In the genomic region with DNA sequence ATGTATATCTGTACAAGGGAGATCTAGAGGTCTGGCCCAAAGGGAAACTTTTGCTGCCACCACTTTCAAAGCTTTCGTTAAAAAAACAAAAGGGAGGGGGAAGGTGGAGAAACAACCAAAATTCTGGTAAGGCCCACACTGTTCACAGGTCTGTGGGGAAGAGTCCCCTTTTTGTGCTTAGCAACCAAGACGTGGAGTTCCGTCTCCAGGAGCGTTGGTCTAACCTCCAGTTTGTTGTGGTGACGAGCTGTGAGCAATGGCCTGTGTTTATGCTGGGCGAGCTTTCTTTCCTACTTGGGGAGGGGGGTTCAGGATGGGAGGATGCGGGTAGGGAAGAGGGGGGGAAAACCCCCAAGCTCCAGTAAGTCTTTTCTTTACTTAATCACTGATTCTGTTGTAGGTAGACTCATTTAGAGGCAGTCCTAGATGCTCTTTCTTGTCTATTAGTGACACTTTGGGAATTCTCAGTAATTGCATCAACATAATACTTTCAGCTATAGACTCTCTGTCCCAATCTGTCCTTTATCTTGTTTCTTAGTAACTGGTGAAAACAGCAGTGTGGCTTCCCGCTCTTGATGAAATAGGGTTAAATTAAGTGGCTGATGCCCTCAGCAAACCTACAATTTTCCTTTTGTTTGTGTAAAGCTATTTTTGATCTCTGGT, we compare ENCODE assay signal across 8 cellular contexts. TPM values are rescaled to one million over a fixed set of nuclear protein-coding genes. Genes with fewer than 3 reads are reported as not detected.
A peak's percentile ranks its signal among the peaks of the same experiment; 100 is the strongest.
DNase-seq lines count a peak whose midpoint lies in the region; ATAC-seq lines count a peak whose summit lies in the region.

No MANE protein-coding gene starts in this region.

- H3K27me3 Mint-ChIP-seq in immature natural killer cell (ENCODE audit: low read depth in 3 of 3): peaks cover 27 to 42% (median 39%) of the 10 kb centered on the region in 3 donors

- no peaks in the 10 kb centered on the region for H3K9me3 Mint-ChIP-seq in immature natural killer cell

- peaks cover 72 to 73% of the 10 kb centered on the region in 2 donors for H3K4me1 Mint-ChIP-seq in immature natural killer cell

- H3K36me3 Mint-ChIP-seq in immature natural killer cell: peaks cover 4 to 14% (median 5%) of the 10 kb centered on the region in 3 donors

- peak overlapping the region; percentile 97 to 100 (median 99) for H3K27ac Mint-ChIP-seq in immature natural killer cell

- peak; percentile 67 for DNase-seq in AG08395 (ENCODE audit: low spot score)
- peak; percentile 39 for DNase-seq in SW480 (ENCODE audit: low spot score)
- DNase-seq in amniotic epithelial cell (ENCODE audit: low read depth): peak; percentile 66
- peak; percentile 90 to 92 (median 91) for DNase-seq in immature natural killer cell
- peak; percentile 58 to 68 for DNase-seq in stimulated activated CD4-positive, alpha-beta T cell treated with anti-CD3 and anti-CD28 coated beads, Interleukin-2, amount 100 ng/mL, for 24 hours
- no peak for DNase-seq in mucosa of gallbladder (ENCODE audit: low spot score)

- H3K4me3 Mint-ChIP-seq in immature natural killer cell: peak overlapping the region; percentile 92 to 97 (median 93)

- ATAC-seq in GM19035 (IDR thresholded peaks at IDR 0.05; ENCODE audit: unreplicated experiment) (peak; percentile 21), HG03354 (IDR thresholded peaks at IDR 0.05; ENCODE audit: poor library complexity, severe bottlenecking, unreplicated experiment) (peak; percentile 44)

RNA-seq across cellular contexts. Expression of a gene that starts 1.5 kb away (rescaled TPM):
- polyA plus RNA-seq in immature natural killer cell: 10 to 100 TPM in 2 of 3 donors, 1 to 10 TPM in 1; 4.3 to 27.5 (median 12.7) TPM
- total RNA-seq in mucosa of gallbladder: 72.3 TPM

RNA-seq across cellular contexts. Expression of a gene that starts 25.5 kb away (rescaled TPM):
- polyA plus RNA-seq in immature natural killer cell: 1 to 10 TPM; 2.0 to 8.4 (median 6.6) TPM
- 6.0 TPM for total RNA-seq in mucosa of gallbladder

RNA-seq across cellular contexts. Expression of a gene that starts 26.0 kb away (rescaled TPM):
- polyA plus RNA-seq in immature natural killer cell: 10 to 100 TPM in 2 of 3 donors, 1 to 10 TPM in 1; 9.7 to 21.6 (median 18.6) TPM
- total RNA-seq in mucosa of gallbladder: 21.5 TPM

RNA-seq across cellular contexts. Expression of a gene that starts 43.2 kb away (rescaled TPM):
- under 1 TPM in 1 of 3 donors, not detected in 2; 0.11 TPM for polyA plus RNA-seq in immature natural killer cell
- 20.9 TPM for total RNA-seq in mucosa of gallbladder

RNA-seq across cellular contexts. Expression of a gene that starts 48.6 kb away (rescaled TPM):
- polyA plus RNA-seq in immature natural killer cell: under 1 TPM in 1 of 3 donors, not detected in 2; 0.11 TPM
- 74.8 TPM for total RNA-seq in mucosa of gallbladder
